ENCODE assay signal across 23 cellular contexts in genomic region chr18:9695605-9696004, GRCh38.
"Had no signal": no experiment of that assay in that cellular context is flagged by ENCODE, and none has a peak within 500 bp of the region (broad histone marks: within the 10 kb centered on the region; RNA-seq: fewer than 3 reads in every experiment).

No MANE protein-coding gene starts in this region.

- H2AFZ ChIP-seq: parathyroid adenoma had no signal

- H3K9me3 ChIP-seq: heart left ventricle, right lobe of liver, stomach, suprapubic skin, tibial nerve, uterus had no signal

- H3K27me3 ChIP-seq: cardiac muscle cell, heart left ventricle, right lobe of liver, stomach, suprapubic skin, tibial nerve, uterus had no signal

- ATAC-seq: activated naive CD8-positive, alpha-beta T cell treated with anti-CD3 and anti-CD28 coated beads, Interleukin-2, amount 50 U/mL, for 24 hours; heart left ventricle; naive thymus-derived CD4-positive, alpha-beta T cell; stimulated activated memory B cell treated with anti-CD40 and anti-IgM and Interleukin-4, amounts not matched to agents 10 μg/mL and 1 μg/mL and 100 μg/mL, for 72 hours had no signal

- H3K36me3 ChIP-seq: cardiac muscle cell, heart left ventricle, right lobe of liver, stomach, suprapubic skin, tibial nerve, uterus had no signal

- DNase-seq: activated CD4-positive, alpha-beta T cell treated with anti-CD3 and anti-CD28 coated beads for 4 hours; activated CD4-positive, alpha-beta T cell treated with anti-CD3 and anti-CD28 coated beads, Interleukin-2, amount 50 U/mL, for 48 hours; activated CD4-positive, CD25-positive, alpha-beta regulatory T cell; activated gamma-delta T cell; activated naive CD4-positive, alpha-beta T cell treated with anti-CD3 and anti-CD28 coated beads, Interleukin-2, amount 50 U/mL, for 16 hours; activated naive CD8-positive, alpha-beta T cell treated with anti-CD3 and anti-CD28 coated beads, Interleukin-2, amount 50 U/mL, for 24 hours; cortex of kidney; endodermal cell; heart left ventricle; kidney; naive thymus-derived CD4-positive, alpha-beta T cell; small intestine; stimulated activated CD4-positive, alpha-beta T cell treated with anti-CD3 and anti-CD28 coated beads, Interleukin-15, amount 100 ng/mL, for 24 hours; stomach; uterus had no signal

- H3K4me3 Mint-ChIP-seq: activated naive CD8-positive, alpha-beta T cell treated with anti-CD3 and anti-CD28 coated beads, Interleukin-2, amount 50 U/mL, for 24 hours; activated T-helper 1 cell treated with anti-CD3 and anti-CD28 coated beads, Interleukin-12 subunit alpha, Interleukin-12 subunit beta, Interleukin-2, Interleukin-4 antibody, amounts not matched to agents 30 ng/mL and 10 ng/mL and 1 ng/mL, durations not matched to agents 14 hours and 24 hours and 36 hours; endodermal cell; naive thymus-derived CD4-positive, alpha-beta T cell; stimulated activated memory B cell treated with anti-CD40 and anti-IgM and Interleukin-4, amounts not matched to agents 10 μg/mL and 1 μg/mL and 100 μg/mL, for 72 hours had no signal

- H3K9ac ChIP-seq: parathyroid adenoma had no signal

- H3K4me1 ChIP-seq: parathyroid adenoma, right lobe of liver, tibial nerve, uterus had no signal

- H3K9me3 Mint-ChIP-seq: activated naive CD8-positive, alpha-beta T cell treated with anti-CD3 and anti-CD28 coated beads, Interleukin-2, amount 50 U/mL, for 24 hours; activated T-helper 1 cell treated with anti-CD3 and anti-CD28 coated beads, Interleukin-12 subunit alpha, Interleukin-12 subunit beta, Interleukin-2, Interleukin-4 antibody, amounts not matched to agents 30 ng/mL and 10 ng/mL and 1 ng/mL, durations not matched to agents 14 hours and 24 hours and 36 hours; endodermal cell; stimulated activated memory B cell treated with anti-CD40 and anti-IgM and Interleukin-4, amounts not matched to agents 10 μg/mL and 1 μg/mL and 100 μg/mL, for 72 hours had no signal

- H3K79me2 ChIP-seq: parathyroid adenoma had no signal

- H3K27ac ChIP-seq: cardiac muscle cell, heart left ventricle, parathyroid adenoma, right lobe of liver, stomach, suprapubic skin, tibial nerve, uterus had no signal

- H3K4me1 Mint-ChIP-seq: activated naive CD8-positive, alpha-beta T cell treated with anti-CD3 and anti-CD28 coated beads, Interleukin-2, amount 50 U/mL, for 24 hours had no signal

- H3K27ac Mint-ChIP-seq: activated naive CD8-positive, alpha-beta T cell treated with anti-CD3 and anti-CD28 coated beads, Interleukin-2, amount 50 U/mL, for 24 hours; activated T-helper 1 cell treated with anti-CD3 and anti-CD28 coated beads, Interleukin-12 subunit alpha, Interleukin-12 subunit beta, Interleukin-2, Interleukin-4 antibody, amounts not matched to agents 30 ng/mL and 10 ng/mL and 1 ng/mL, durations not matched to agents 14 hours and 24 hours and 36 hours; endodermal cell; naive thymus-derived CD4-positive, alpha-beta T cell; stimulated activated memory B cell treated with anti-CD40 and anti-IgM and Interleukin-4, amounts not matched to agents 10 μg/mL and 1 μg/mL and 100 μg/mL, for 72 hours had no signal

- H3K4me3 ChIP-seq: cardiac muscle cell, heart left ventricle, lung, right lobe of liver, stomach, suprapubic skin, tibial nerve, uterus had no signal

- H3K27me3 Mint-ChIP-seq: stimulated activated memory B cell treated with anti-CD40 and anti-IgM and Interleukin-4, amounts not matched to agents 10 μg/mL and 1 μg/mL and 100 μg/mL, for 72 hours had no signal

- H3K36me3 Mint-ChIP-seq: naive thymus-derived CD4-positive, alpha-beta T cell; stimulated activated memory B cell treated with anti-CD40 and anti-IgM and Interleukin-4, amounts not matched to agents 10 μg/mL and 1 μg/mL and 100 μg/mL, for 72 hours had no signal
